ENCODE assay signal across 29 cellular contexts in genomic region chr3:166446291-166446690, GRCh38.
DNase-seq lines count a peak whose midpoint lies in the region; ATAC-seq, FAIRE-seq and TF ChIP-seq lines count a peak whose summit lies in the region.
"Had no signal": no experiment of that assay in that cellular context is flagged by ENCODE, and none has a peak within 500 bp of the region (broad histone marks: within the 10 kb centered on the region; RNA-seq: fewer than 3 reads in every experiment).

No MANE protein-coding gene starts in this region.

- no peak overlapping the region for H3K4me3 Mint-ChIP-seq in astrocyte (ENCODE audit: unreplicated experiment)
- H3K4me3 Mint-ChIP-seq in activated naive CD8-positive, alpha-beta T cell treated with anti-CD3 and anti-CD28 coated beads for 36 hours, result no peak overlapping the region
- H3K4me3 Mint-ChIP-seq: activated CD4-positive, alpha-beta T cell treated with anti-CD3 and anti-CD28 coated beads, Interleukin-2, amount 10 ng/mL, durations not matched to agents 7 days and 5 days; activated naive CD4-positive, alpha-beta T cell treated with anti-CD3 and anti-CD28 coated beads, Interleukin-2, amount 50 U/mL, for 24 hours; activated T-helper 1 cell treated with anti-CD3 and anti-CD28 coated beads, Interleukin-12 subunit alpha, Interleukin-12 subunit beta, Interleukin-2, Interleukin-4 antibody, amounts not matched to agents 30 ng/mL and 10 ng/mL and 1 ng/mL, durations not matched to agents 14 hours and 24 hours and 36 hours; neural progenitor cell; T-helper 2 cell treated with Interferon-gamma antibody and Interleukin-4, amounts not matched to agents 5 μg/mL and 100 μg/mL, for 36 hours had no signal

- no peaks in the 10 kb centered on the region; the same call in 1 of the 2 replicates for H3K9me2 ChIP-seq in SK-N-SH

- no peak for FAIRE-seq in astrocyte (lab: Jason Lieb, UNC)
- FAIRE-seq: A549, GM18507, H54 had no signal

- H3K9me3 Mint-ChIP-seq in astrocyte (ENCODE audit: unreplicated experiment), result no peaks in the 10 kb centered on the region
- peaks cover 1% of the 10 kb centered on the region for H3K9me3 Mint-ChIP-seq in activated naive CD8-positive, alpha-beta T cell treated with anti-CD3 and anti-CD28 coated beads for 36 hours
- H3K9me3 Mint-ChIP-seq: activated CD4-positive, alpha-beta T cell treated with anti-CD3 and anti-CD28 coated beads, Interleukin-2, amount 10 ng/mL, durations not matched to agents 7 days and 5 days; activated naive CD4-positive, alpha-beta T cell treated with anti-CD3 and anti-CD28 coated beads, Interleukin-2, amount 50 U/mL, for 24 hours; neural progenitor cell had no signal

- no peaks in the 10 kb centered on the region for H3K4me1 ChIP-seq in SK-N-SH (ENCODE audit: control insufficient read depth in 1 of 2, insufficient read depth in 2 of 2, low read depth in 1 of 2, low read length in 1 of 2)
- H3K4me1 ChIP-seq in astrocyte (ENCODE audit: insufficient read depth, low read length), result no peaks in the 10 kb centered on the region
- no peaks in the 10 kb centered on the region for H3K4me1 ChIP-seq in HAP-1
- H3K4me1 ChIP-seq: A549, BE2C, body of pancreas, neural progenitor cell, sigmoid colon, stomach, transverse colon had no signal

- H3K79me2 ChIP-seq in SK-N-SH (ENCODE audit: insufficient read depth), result no peaks in the 10 kb centered on the region
- H3K79me2 ChIP-seq in astrocyte (ENCODE audit: insufficient read depth, low read length), result no peaks in the 10 kb centered on the region

- H4K20me1 ChIP-seq in SK-N-SH (ENCODE audit: insufficient read depth), result no peaks in the 10 kb centered on the region
- H4K20me1 ChIP-seq in astrocyte (ENCODE audit: insufficient read depth, low read length), result no peaks in the 10 kb centered on the region

- no peak for TF ChIP-seq EP300 in SK-N-SH (IDR thresholded peaks at IDR 0.05; ENCODE audit: borderline replicate concordance in 1 of 2, low read depth in 1 of 2, low read length in 1 of 2)

- H3K27me3 ChIP-seq in SK-N-SH (ENCODE audit: insufficient read depth) (no peaks in the 10 kb centered on the region), astrocyte (ENCODE audit: insufficient read depth, low read length) (no peaks in the 10 kb centered on the region), HAP-1 (ENCODE audit: low read depth) (no peaks in the 10 kb centered on the region)
- H3K27me3 ChIP-seq: BE2C, body of pancreas, neural progenitor cell, sigmoid colon, stomach, transverse colon had no signal

- DNase-seq in SK-N-SH, result no peak
- peak; percentile 61 for DNase-seq in astrocyte (ENCODE audit: low read depth)
- DNase-seq in glomerular visceral epithelial cell (ENCODE audit: extremely low spot score), result peak; percentile 6
- DNase-seq in HAP-1 (ENCODE audit: low spot score in 2 of 2), result no peak
- no peak for DNase-seq in hippocampal formation (lab: John Stamatoyannopoulos, UW)
- no peak for DNase-seq in activated naive CD8-positive, alpha-beta T cell treated with anti-CD3 and anti-CD28 coated beads for 36 hours
- DNase-seq: activated CD4-positive, alpha-beta T cell treated with anti-CD3 and anti-CD28 coated beads, Interleukin-2, amount 10 ng/mL, durations not matched to agents 7 days and 5 days; BE2C; body of pancreas; effector memory CD4-positive, alpha-beta T cell; GF-D8; KG1; NCI-H1694 treated with DMSO at 0.1 percent for 48 hours; NCI-H2171 treated with DMSO at 0.1 percent for 48 hours; NCI-H526; RPMI8226; sigmoid colon; stomach; transverse colon had no signal

- POLR2A ChIA-PET in SK-N-SH (lab: Yijun Ruan, JAX), result interaction anchor here (0.6 kb wide), 1 partner anchor 23 kb away, joined by 3 read pairs; no protein-coding TSS in a partner anchor

- H3K36me3 Mint-ChIP-seq in astrocyte (ENCODE audit: low read depth, unreplicated experiment), result no peaks in the 10 kb centered on the region
- H3K36me3 Mint-ChIP-seq in activated naive CD8-positive, alpha-beta T cell treated with anti-CD3 and anti-CD28 coated beads for 36 hours, result no peaks in the 10 kb centered on the region
- H3K36me3 Mint-ChIP-seq: activated naive CD4-positive, alpha-beta T cell treated with anti-CD3 and anti-CD28 coated beads, Interleukin-2, amount 50 U/mL, for 24 hours; neural progenitor cell had no signal

- no peak overlapping the region for H3K4me3 ChIP-seq in SK-N-SH (ENCODE audit: low read depth in 2 of 2, low read length in 1 of 2)
- H3K4me3 ChIP-seq in astrocyte (ENCODE audit: insufficient read depth, low read depth, low read length), result no peak overlapping the region
- no peak overlapping the region for H3K4me3 ChIP-seq in HAP-1
- H3K4me3 ChIP-seq: A549, body of pancreas, lung, neural progenitor cell, sigmoid colon, stomach, transverse colon had no signal

- H3K9me3 ChIP-seq in SK-N-SH (no peaks in the 10 kb centered on the region), astrocyte (ENCODE audit: insufficient read depth, low read depth, low read length) (no peaks in the 10 kb centered on the region), HAP-1 (no peaks in the 10 kb centered on the region)
- H3K9me3 ChIP-seq: A549, BE2C, body of pancreas, sigmoid colon, stomach, transverse colon had no signal

- no peaks in the 10 kb centered on the region for H3K27me3 Mint-ChIP-seq in astrocyte (ENCODE audit: low read depth, unreplicated experiment)
- H3K27me3 Mint-ChIP-seq in activated naive CD8-positive, alpha-beta T cell treated with anti-CD3 and anti-CD28 coated beads for 36 hours, result no peaks in the 10 kb centered on the region
- H3K27me3 Mint-ChIP-seq: activated CD4-positive, alpha-beta T cell treated with anti-CD3 and anti-CD28 coated beads, Interleukin-2, amount 10 ng/mL, durations not matched to agents 7 days and 5 days; activated naive CD4-positive, alpha-beta T cell treated with anti-CD3 and anti-CD28 coated beads, Interleukin-2, amount 50 U/mL, for 24 hours had no signal

- CTCF ChIA-PET in SK-N-SH (lab: Yijun Ruan, JAX), result interaction anchor here (1.0 kb wide), 1 partner anchor 15 kb away, joined by 3 read pairs; no protein-coding TSS in a partner anchor

- H3K36me3 ChIP-seq in SK-N-SH (replicated peaks in 1 of 2; ENCODE audit: control insufficient read depth in 1 of 2, insufficient read depth in 2 of 2, low read length in 1 of 2), result no peaks in the 10 kb centered on the region
- no peaks in the 10 kb centered on the region for H3K36me3 ChIP-seq in astrocyte (ENCODE audit: insufficient read depth, low read length)
- H3K36me3 ChIP-seq in HAP-1 (replicated peaks), result no peaks in the 10 kb centered on the region
- H3K36me3 ChIP-seq: BE2C, neural progenitor cell, sigmoid colon, stomach, transverse colon had no signal

- in situ Hi-C loops in HAP-1 (cut with MboI; ENCODE audit: low sequenced_read_pairs), result no loop called here

- H3K4me1 Mint-ChIP-seq in astrocyte (ENCODE audit: low read depth, unreplicated experiment), result peaks cover 10% of the 10 kb centered on the region
- no peaks in the 10 kb centered on the region for H3K4me1 Mint-ChIP-seq in activated naive CD8-positive, alpha-beta T cell treated with anti-CD3 and anti-CD28 coated beads for 36 hours
- H3K4me1 Mint-ChIP-seq: activated CD4-positive, alpha-beta T cell treated with anti-CD3 and anti-CD28 coated beads, Interleukin-2, amount 10 ng/mL, durations not matched to agents 7 days and 5 days; activated naive CD4-positive, alpha-beta T cell treated with anti-CD3 and anti-CD28 coated beads, Interleukin-2, amount 50 U/mL, for 24 hours; neural progenitor cell had no signal

- H3F3A ChIP-seq in SK-N-SH (replicated peaks; ENCODE audit: insufficient read depth), result no peaks in the 10 kb centered on the region

- H3K27ac Mint-ChIP-seq in astrocyte (ENCODE audit: unreplicated experiment), result peak overlapping the region; percentile 91
- H3K27ac Mint-ChIP-seq in activated naive CD8-positive, alpha-beta T cell treated with anti-CD3 and anti-CD28 coated beads for 36 hours, result no peak overlapping the region
- H3K27ac Mint-ChIP-seq: activated CD4-positive, alpha-beta T cell treated with anti-CD3 and anti-CD28 coated beads, Interleukin-2, amount 10 ng/mL, durations not matched to agents 7 days and 5 days; activated naive CD4-positive, alpha-beta T cell treated with anti-CD3 and anti-CD28 coated beads, Interleukin-2, amount 50 U/mL, for 24 hours; activated T-helper 1 cell treated with anti-CD3 and anti-CD28 coated beads, Interleukin-12 subunit alpha, Interleukin-12 subunit beta, Interleukin-2, Interleukin-4 antibody, amounts not matched to agents 30 ng/mL and 10 ng/mL and 1 ng/mL, durations not matched to agents 14 hours and 24 hours and 36 hours; neural progenitor cell; T-helper 2 cell treated with Interferon-gamma antibody and Interleukin-4, amounts not matched to agents 5 μg/mL and 100 μg/mL, for 36 hours had no signal

- ATAC-seq in SK-N-SH treated with all-trans-retinoic acid at 6 μM for 48 hours (peak; percentile 41; the same call in 1 of the 3 replicates), GM18867 (IDR thresholded peaks at IDR 0.05; ENCODE audit: unreplicated experiment) (no peak)
- ATAC-seq: A549, body of pancreas had no signal

- TF ChIP-seq RAD21 in SK-N-SH (IDR thresholded peaks at IDR 0.05; ENCODE audit: low read length), result no peak

- H3K27ac ChIP-seq in SK-N-SH (ENCODE audit: low read depth in 2 of 2, low read length in 1 of 2) (no peak overlapping the region), astrocyte (ENCODE audit: low read depth, low read length) (no peak overlapping the region)
- H3K27ac ChIP-seq: A549, body of pancreas, neural progenitor cell, sigmoid colon, stomach, transverse colon had no signal

- no peak overlapping the region for H3K4me2 ChIP-seq in SK-N-SH
- H3K4me2 ChIP-seq in astrocyte (ENCODE audit: low read length), result no peak overlapping the region
- H3K4me2 ChIP-seq: A549, neural progenitor cell had no signal

- H2AFZ ChIP-seq in SK-N-SH (ENCODE audit: low read depth), result no peak overlapping the region
- no peak overlapping the region for H2AFZ ChIP-seq in astrocyte (ENCODE audit: low read depth, low read length)

- no peak for TF ChIP-seq CTCF in SK-N-SH (IDR thresholded peaks at IDR 0.05)
- TF ChIP-seq CTCF in astrocyte (IDR thresholded peaks at IDR 0.05; ENCODE audit: insufficient read depth, low read depth, low read length), result no peak

- H3K9ac ChIP-seq in SK-N-SH, result no peak overlapping the region
- no peak overlapping the region for H3K9ac ChIP-seq in astrocyte (ENCODE audit: low read length)
- H3K9ac ChIP-seq: neural progenitor cell had no signal

TF ChIP-seq in SK-N-SH treated with all-trans-retinoic acid at 6 μM for 48 hours, 23 proteins besides CTCF, POLR2A, EP300 and RAD21 (continues in another document):
- no peak for TF ChIP-seq CSDC2 (CRISPR knock-in tag; IDR thresholded peaks at IDR 0.05)
- TF ChIP-seq ZNF565 (CRISPR knock-in tag; conservative IDR thresholded peaks at IDR 0.05; ENCODE audit: low read depth), result no peak

TF ChIP-seq in SK-N-SH, 30 proteins besides CTCF, POLR2A, EP300 and RAD21 (continues in another document):
- no peak for TF ChIP-seq MXI1 (IDR thresholded peaks at IDR 0.05; ENCODE audit: low read depth, low read length)
- no peak for TF ChIP-seq FOXJ3 (CRISPR knock-in tag; IDR thresholded peaks at IDR 0.05)
- TF ChIP-seq GATA2 (CRISPR knock-in tag; IDR thresholded peaks at IDR 0.05), result no peak
- TF ChIP-seq RFX5 (IDR thresholded peaks at IDR 0.05; ENCODE audit: low read length), result no peak
- no peak for TF ChIP-seq EZH2phosphoT487 (IDR thresholded peaks at IDR 0.05; ENCODE audit: borderline replicate concordance, low read depth)
- no peak for TF ChIP-seq FOXM1 (IDR thresholded peaks at IDR 0.05; ENCODE audit: low read depth)
- TF ChIP-seq MEF2A (IDR thresholded peaks at IDR 0.05; ENCODE audit: borderline replicate concordance, low read depth), result no peak

Comparison
In these comparisons a context has a peak if more than half of its experiments do, and no peak if none do; other contexts are left out.
1. DNase-seq: peak in astrocyte (single experiment) and glomerular visceral epithelial cell (single experiment); none in SK-N-SH (single experiment), HAP-1 (0 of 2), hippocampal formation (0 of 2) and activated naive CD8-positive, alpha-beta T cell treated with anti-CD3 and anti-CD28 coated beads for 36 hours (single experiment).